20 cellular contexts compared by ENCODE assay signal in the genomic region with DNA sequence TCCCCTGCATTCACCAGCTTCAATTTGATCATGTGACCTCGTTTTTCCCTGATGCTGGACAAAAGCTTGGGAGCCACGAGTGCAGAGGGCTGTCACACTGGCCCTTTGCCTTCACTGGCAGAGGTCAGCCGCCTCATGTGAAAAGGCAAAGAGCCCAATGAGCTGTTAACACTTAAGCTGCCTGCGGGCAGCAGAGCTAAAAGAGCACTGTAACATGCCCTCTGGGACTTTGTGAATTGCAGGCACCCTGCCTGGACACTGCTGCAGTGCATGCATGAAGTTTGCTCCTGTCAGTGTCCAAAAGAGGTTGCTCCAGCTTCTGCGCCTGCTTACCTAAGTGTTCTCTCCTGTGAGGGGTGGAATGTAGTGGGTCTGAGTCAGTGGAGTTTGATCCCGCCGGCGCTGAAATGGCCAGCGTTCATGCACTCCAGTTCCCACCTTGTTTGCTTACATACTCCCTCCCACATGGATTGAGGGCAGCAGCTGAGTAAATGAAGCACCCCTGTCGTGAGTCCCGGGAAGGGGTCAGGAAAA.
DNase-seq lines count a peak whose midpoint lies in the region; ATAC-seq, FAIRE-seq and TF ChIP-seq lines count a peak whose summit lies in the region.
"Had no signal": no experiment of that assay in that cellular context is flagged by ENCODE, and none has a peak within 500 bp of the region (broad histone marks: within the 10 kb centered on the region; RNA-seq: fewer than 3 reads in every experiment).

No MANE protein-coding gene starts in this region.

- no peak overlapping the region for H3K4me3 Mint-ChIP-seq in CD8-positive, alpha-beta T cell
- H3K4me3 Mint-ChIP-seq in osteocyte (ENCODE audit: unreplicated experiment) (no peak overlapping the region), Calu3 (ENCODE audit: low read depth, unreplicated experiment) (no peak overlapping the region)
- H3K4me3 Mint-ChIP-seq: activated CD4-positive, alpha-beta memory T cell treated with anti-CD3 and anti-CD28 coated beads, Interleukin-2, amount 10 ng/mL, durations not matched to agents 7 days and 5 days; activated T-cell treated with anti-CD3 and anti-CD28 coated beads, Interleukin-2, amount 50 U/mL, for 24 hours; CD4-positive, CD25-positive, alpha-beta regulatory T cell had no signal

- POLR2A ChIA-PET in CD8-positive, alpha-beta T cell (lab: Charles Lee), result no interaction called here

- no peaks in the 10 kb centered on the region for H3K4me1 Mint-ChIP-seq in CD8-positive, alpha-beta T cell (ENCODE audit: low read depth)
- peaks cover 5% of the 10 kb centered on the region for H3K4me1 Mint-ChIP-seq in osteocyte (ENCODE audit: unreplicated experiment)
- H3K4me1 Mint-ChIP-seq in Calu3 (ENCODE audit: low read depth, unreplicated experiment), result no peaks in the 10 kb centered on the region
- H3K4me1 Mint-ChIP-seq: activated CD4-positive, alpha-beta memory T cell treated with anti-CD3 and anti-CD28 coated beads, Interleukin-2, amount 10 ng/mL, durations not matched to agents 7 days and 5 days; CD4-positive, CD25-positive, alpha-beta regulatory T cell had no signal

- BruUV-seq in Calu3 (replicated peaks; lab: Mats Ljungman, UMichigan), result no TSS peak

- TF ChIP-seq CTCF in left lung (IDR thresholded peaks at IDR 0.05) (no peak), osteocyte (IDR thresholded peaks at IDR 0.05) (no peak), Calu3 (IDR thresholded peaks at IDR 0.05; ENCODE audit: unreplicated experiment) (no peak)
- TF ChIP-seq CTCF in CD8-positive, alpha-beta T cell (IDR thresholded peaks at IDR 0.05), result no peak

- DNase-seq in COLO668 (lab: John Stamatoyannopoulos, UW; ENCODE audit: unreplicated experiment) (peak; percentile 91), NCI-H1092 treated with DMSO at 0.1 percent for 48 hours (lab: John Stamatoyannopoulos, UW) (peak; percentile 91), SJCRH30 (peak; percentile 81 to 89), left lung (peak in 1 of 2 donors; percentile 45), GM19239 (ENCODE audit: insufficient read length, low spot score) (no peak), osteocyte (ENCODE audit: extremely low spot score, unreplicated experiment) (no peak), Calu3 (no peak)
- no peak for DNase-seq in CD8-positive, alpha-beta T cell
- DNase-seq: activated CD4-positive, alpha-beta memory T cell treated with anti-CD3 and anti-CD28 coated beads, Interleukin-2, amount 10 ng/mL, durations not matched to agents 7 days and 5 days; activated naive CD4-positive, alpha-beta T cell treated with anti-CD3 and anti-CD28 coated beads, Interleukin-2, amount 50 U/mL, for 16 hours; activated T-cell treated with anti-CD3 and anti-CD28 coated beads, Interleukin-2, amount 50 U/mL, for 24 hours; CD4-positive, CD25-positive, alpha-beta regulatory T cell; dermis blood vessel endothelial cell; EL; kidney; NCI-H2107; retina; stimulated activated naive CD8-positive, alpha-beta T cell treated with anti-CD3 and anti-CD28 coated beads, Interleukin-15, Interleukin-2, amounts not matched to agents 100 U/mL and 50 U/mL, for 24 hours; upper lobe of left lung had no signal

- H3K9me3 ChIP-seq in SJCRH30 (replicated peaks) (no peaks in the 10 kb centered on the region), left lung (no peaks in the 10 kb centered on the region)
- H3K9me3 ChIP-seq in CD8-positive, alpha-beta T cell (ENCODE audit: low read length), result no peaks in the 10 kb centered on the region
- H3K9me3 ChIP-seq: neutrophil, upper lobe of left lung had no signal

- no peaks in the 10 kb centered on the region for H3K27me3 ChIP-seq in SJCRH30
- no peaks in the 10 kb centered on the region for H3K27me3 ChIP-seq in left lung
- H3K27me3 ChIP-seq in CD8-positive, alpha-beta T cell (ENCODE audit: insufficient read depth, low read length), result no peaks in the 10 kb centered on the region
- H3K27me3 ChIP-seq: neutrophil, upper lobe of left lung had no signal

- no peaks in the 10 kb centered on the region for H3K27me3 Mint-ChIP-seq in CD8-positive, alpha-beta T cell (ENCODE audit: low read depth)
- peaks cover 7% of the 10 kb centered on the region for H3K27me3 Mint-ChIP-seq in osteocyte (ENCODE audit: unreplicated experiment)
- no peaks in the 10 kb centered on the region for H3K27me3 Mint-ChIP-seq in Calu3 (ENCODE audit: unreplicated experiment)
- H3K27me3 Mint-ChIP-seq: activated T-cell treated with anti-CD3 and anti-CD28 coated beads, Interleukin-2, amount 50 U/mL, for 24 hours had no signal

- no peak overlapping the region for H3K27ac Mint-ChIP-seq in CD8-positive, alpha-beta T cell
- H3K27ac Mint-ChIP-seq in osteocyte (ENCODE audit: unreplicated experiment) (no peak overlapping the region), Calu3 (ENCODE audit: unreplicated experiment) (no peak overlapping the region)
- H3K27ac Mint-ChIP-seq: activated CD4-positive, alpha-beta memory T cell treated with anti-CD3 and anti-CD28 coated beads, Interleukin-2, amount 10 ng/mL, durations not matched to agents 7 days and 5 days; activated T-cell treated with anti-CD3 and anti-CD28 coated beads, Interleukin-2, amount 50 U/mL, for 24 hours; CD4-positive, CD25-positive, alpha-beta regulatory T cell had no signal

- no peak for FAIRE-seq in GM19239 (lab: Jason Lieb, UNC)
- FAIRE-seq: kidney had no signal

- H3K27ac ChIP-seq in SJCRH30 (no peak overlapping the region; the same call in 1 of the 2 replicates), left lung (no peak overlapping the region)
- no peak overlapping the region for H3K27ac ChIP-seq in CD8-positive, alpha-beta T cell (ENCODE audit: low read depth, low read length)
- H3K27ac ChIP-seq: neutrophil, upper lobe of left lung had no signal

- no peaks in the 10 kb centered on the region for H3K36me3 Mint-ChIP-seq in CD8-positive, alpha-beta T cell
- H3K36me3 Mint-ChIP-seq in osteocyte (ENCODE audit: unreplicated experiment) (no peaks in the 10 kb centered on the region), Calu3 (ENCODE audit: insufficient read depth, unreplicated experiment) (no peaks in the 10 kb centered on the region)
- H3K36me3 Mint-ChIP-seq: CD4-positive, CD25-positive, alpha-beta regulatory T cell had no signal

- ATAC-seq in left lung, result peak; percentile 49
- ATAC-seq in CD8-positive, alpha-beta T cell, result no peak
- ATAC-seq: stimulated activated naive CD8-positive, alpha-beta T cell treated with anti-CD3 and anti-CD28 coated beads, Interleukin-15, Interleukin-2, amounts not matched to agents 100 U/mL and 50 U/mL, for 24 hours had no signal

- H3K4me3 ChIP-seq in SJCRH30, result no peak overlapping the region
- H3K4me3 ChIP-seq in left lung, result no peak overlapping the region
- no peak overlapping the region for H3K4me3 ChIP-seq in CD8-positive, alpha-beta T cell (ENCODE audit: low read depth, low read length)
- H3K4me3 ChIP-seq: upper lobe of left lung had no signal

- H3K36me3 ChIP-seq in SJCRH30, result no peaks in the 10 kb centered on the region
- H3K36me3 ChIP-seq in left lung, result no peaks in the 10 kb centered on the region
- H3K36me3 ChIP-seq in CD8-positive, alpha-beta T cell (ENCODE audit: insufficient read depth, low read length), result no peaks in the 10 kb centered on the region
- H3K36me3 ChIP-seq: neutrophil, upper lobe of left lung had no signal

- H3K9me3 Mint-ChIP-seq in CD8-positive, alpha-beta T cell, result no peaks in the 10 kb centered on the region
- H3K9me3 Mint-ChIP-seq in osteocyte (ENCODE audit: unreplicated experiment) (no peaks in the 10 kb centered on the region), Calu3 (ENCODE audit: low read depth, unreplicated experiment) (no peaks in the 10 kb centered on the region)
- H3K9me3 Mint-ChIP-seq: activated CD4-positive, alpha-beta memory T cell treated with anti-CD3 and anti-CD28 coated beads, Interleukin-2, amount 10 ng/mL, durations not matched to agents 7 days and 5 days; activated T-cell treated with anti-CD3 and anti-CD28 coated beads, Interleukin-2, amount 50 U/mL, for 24 hours had no signal

- CTCF ChIA-PET in CD8-positive, alpha-beta T cell (lab: Charles Lee), result no interaction called here
- CTCF ChIA-PET in Calu3 (lab: Charles Lee), result interaction anchor here (0.7 to 1.4 kb wide), 2 partner anchors 12 to 368 kb away, joined by 3 read pairs; no protein-coding TSS in a partner anchor

- peaks cover 21% of the 10 kb centered on the region for H3K4me1 ChIP-seq in SJCRH30
- no peaks in the 10 kb centered on the region for H3K4me1 ChIP-seq in left lung
- no peaks in the 10 kb centered on the region for H3K4me1 ChIP-seq in CD8-positive, alpha-beta T cell (ENCODE audit: insufficient read depth, low read length)
- H3K4me1 ChIP-seq: upper lobe of left lung had no signal

- intact Hi-C loops in left lung (cut with DNase I), result no loop called here
- intact Hi-C loops in CD8-positive, alpha-beta T cell (cut with DNase I, micrococcal nuclease), result no loop called here
- intact Hi-C loops in Calu3 (cut with micrococcal nuclease; ENCODE audit: unreplicated experiment), result no loop called here

Comparison
In these comparisons a context has a peak if more than half of its experiments do, and no peak if none do; other contexts are left out.
1. DNase-seq: peak in COLO668 (single experiment), NCI-H1092 treated with DMSO at 0.1 percent for 48 hours (single experiment) and SJCRH30 (2 of 2); none in GM19239 (single experiment), CD8-positive, alpha-beta T cell (0 of 7), osteocyte (single experiment) and Calu3 (single experiment).